ENCODE assay signal across 21 cellular contexts in genomic region chr5:158807-159447, GRCh38. TPM values are rescaled to one million over a fixed set of nuclear protein-coding genes. Genes with fewer than 3 reads are reported as not detected.
DNase-seq lines count a peak whose midpoint lies in the region; ATAC-seq and TF ChIP-seq lines count a peak whose summit lies in the region.
"Had no signal": no experiment of that assay in that cellular context is flagged by ENCODE, and none has a peak within 500 bp of the region (broad histone marks: within the 10 kb centered on the region; RNA-seq: fewer than 3 reads in every experiment).

No MANE protein-coding gene starts in this region.

- DNase-seq in Caco-2 (no peak), brain microvascular endothelial cell (no peak), posterior vena cava (ENCODE audit: low spot score) (peak; percentile 30), germinal center (ENCODE audit: low spot score) (no peak)
- no peak for DNase-seq in CD4-positive, alpha-beta memory T cell
- DNase-seq: activated CD4-positive, alpha-beta T cell treated with anti-CD3 and anti-CD28 coated beads for 1 hour; activated T-cell treated with anti-CD3 and anti-CD28 coated beads, Interleukin-2, amount 50 U/mL, for 72 hours; immature natural killer cell; left ventricle myocardium inferior; NCI-H1417 treated with DMSO at 0.1 percent for 48 hours; NCI-H774; stimulated activated CD4-positive, alpha-beta T cell treated with anti-CD3 and anti-CD28 coated beads, Interleukin-1b, Interleukin-23, amount 100 ng/mL, for 48 hours; SW 1271 had no signal

- no peaks in the 10 kb centered on the region for H3K4me1 Mint-ChIP-seq in Caco-2 (ENCODE audit: low read depth, unreplicated experiment)
- no peaks in the 10 kb centered on the region for H3K4me1 Mint-ChIP-seq in CD4-positive, alpha-beta memory T cell
- H3K4me1 Mint-ChIP-seq: immature natural killer cell had no signal

- no peak for ATAC-seq in GM21576 (IDR thresholded peaks at IDR 0.05; ENCODE audit: unreplicated experiment)
- ATAC-seq: activated naive CD4-positive, alpha-beta T cell treated with anti-CD3 and anti-CD28 coated beads, Interleukin-2, amount 50 U/mL, for 72 hours; activated T-cell treated with anti-CD3 and anti-CD28 coated beads, Interleukin-2, amount 50 U/mL, for 72 hours had no signal

- H3K4me1 ChIP-seq in Caco-2 = no peaks in the 10 kb centered on the region
- no peaks in the 10 kb centered on the region for H3K4me1 ChIP-seq in HEK293 (ENCODE audit: control insufficient read depth, insufficient read depth, low read length)
- no peaks in the 10 kb centered on the region for H3K4me1 ChIP-seq in CD4-positive, alpha-beta memory T cell (ENCODE audit: insufficient read depth, low read length)
- H3K4me1 ChIP-seq: left ventricle myocardium inferior, prostate gland, suprapubic skin had no signal

- H3K27me3 ChIP-seq in Caco-2 (replicated peaks; ENCODE audit: control insufficient read depth, insufficient read depth, low read length) (no peaks in the 10 kb centered on the region), brain microvascular endothelial cell (replicated peaks) (no peaks in the 10 kb centered on the region)
- no peaks in the 10 kb centered on the region for H3K27me3 ChIP-seq in CD4-positive, alpha-beta memory T cell (ENCODE audit: insufficient read depth, low read length)

- H3K27ac ChIP-seq in HEK293 (ENCODE audit: extremely low read depth, low read depth, low read length) = no peak overlapping the region
- peak overlapping the region; percentile 78 for H3K27ac ChIP-seq in brain microvascular endothelial cell
- H3K27ac ChIP-seq in CD4-positive, alpha-beta memory T cell (ENCODE audit: low read depth, low read length) = no peak overlapping the region
- H3K27ac ChIP-seq: left ventricle myocardium inferior, prostate gland, suprapubic skin had no signal

- POLR2A ChIA-PET in Caco-2 (lab: Charles Lee) (no interaction called here), HEK293 (lab: Yijun Ruan, JAX) (no interaction called here)
- POLR2A ChIA-PET in CD4-positive, alpha-beta memory T cell (lab: Charles Lee; ENCODE audit: partially characterized antibody) = no interaction called here

- CTCF ChIA-PET in Caco-2 (lab: Charles Lee) (no interaction called here), HEK293 (lab: Yijun Ruan, JAX) (no interaction called here)
- CTCF ChIA-PET in CD4-positive, alpha-beta memory T cell (lab: Charles Lee; ENCODE audit: partially characterized antibody) = no interaction called here

- H3K4me3 ChIP-seq in Caco-2 (ENCODE audit: low read depth, low read length) = no peak overlapping the region
- no peak overlapping the region for H3K4me3 ChIP-seq in HEK293 (ENCODE audit: low read depth, low read length)
- no peak overlapping the region for H3K4me3 ChIP-seq in brain microvascular endothelial cell (ENCODE audit: low read depth, low read length)
- no peak overlapping the region for H3K4me3 ChIP-seq in CD4-positive, alpha-beta memory T cell (ENCODE audit: low read length in 2 of 2)
- H3K4me3 ChIP-seq: left ventricle myocardium inferior, prostate gland, suprapubic skin had no signal

- no peaks in the 10 kb centered on the region for H3K27me3 Mint-ChIP-seq in Caco-2 (ENCODE audit: insufficient read depth, unreplicated experiment)
- H3K27me3 Mint-ChIP-seq in CD4-positive, alpha-beta memory T cell = peaks cover 10 to 15% of the 10 kb centered on the region in 2 donors

- H3K27ac Mint-ChIP-seq in Caco-2 (ENCODE audit: unreplicated experiment) = peak overlapping the region; percentile 45
- H3K27ac Mint-ChIP-seq in CD4-positive, alpha-beta memory T cell = no peak overlapping the region
- H3K27ac Mint-ChIP-seq: activated T-cell treated with anti-CD3 and anti-CD28 coated beads, Interleukin-2, amount 50 U/mL, for 72 hours; immature natural killer cell had no signal

- no TSS peak for BruUV-seq in Caco-2 (replicated peaks; lab: Mats Ljungman, UMichigan)

- H3K4me3 Mint-ChIP-seq in Caco-2 (ENCODE audit: unreplicated experiment) = no peak overlapping the region
- no peak overlapping the region for H3K4me3 Mint-ChIP-seq in CD4-positive, alpha-beta memory T cell
- H3K4me3 Mint-ChIP-seq: activated T-cell treated with anti-CD3 and anti-CD28 coated beads, Interleukin-2, amount 50 U/mL, for 72 hours; immature natural killer cell had no signal

- TF ChIP-seq CTCF in Caco-2 (IDR thresholded peaks at IDR 0.05; ENCODE audit: insufficient read depth in 1 of 2, low read depth in 1 of 2, low read length in 1 of 2, severe bottlenecking in 1 of 2, unreplicated experiment in 1 of 2) (no peak), HEK293 (tag by site-specific recombination; IDR thresholded peaks at IDR 0.05) (no peak), brain microvascular endothelial cell (IDR thresholded peaks at IDR 0.05; ENCODE audit: low read depth, low read length, missing control alignments) (no peak)

- no peaks in the 10 kb centered on the region for H3K9me3 Mint-ChIP-seq in Caco-2 (ENCODE audit: unreplicated experiment)
- H3K9me3 Mint-ChIP-seq in CD4-positive, alpha-beta memory T cell = peaks cover 0 to 2% (median 0%) of the 10 kb centered on the region in 8 donors
- H3K9me3 Mint-ChIP-seq: activated naive CD4-positive, alpha-beta T cell treated with anti-CD3 and anti-CD28 coated beads, Interleukin-2, amount 50 U/mL, for 72 hours; activated T-cell treated with anti-CD3 and anti-CD28 coated beads, Interleukin-2, amount 50 U/mL, for 72 hours; immature natural killer cell; nephron had no signal

- H3K9me3 ChIP-seq in Caco-2 (no peaks in the 10 kb centered on the region), HEK293 (ENCODE audit: control insufficient read depth, insufficient read depth, low read depth, low read length) (no peaks in the 10 kb centered on the region)
- no peaks in the 10 kb centered on the region for H3K9me3 ChIP-seq in CD4-positive, alpha-beta memory T cell (ENCODE audit: control insufficient read depth in 1 of 2, low read length in 2 of 2)
- H3K9me3 ChIP-seq: left ventricle myocardium inferior, prostate gland, suprapubic skin had no signal

- intact Hi-C loops in Caco-2 (cut with micrococcal nuclease; ENCODE audit: unreplicated experiment) = no loop called here
- intact Hi-C loops in posterior vena cava (cut with DNase I) = no loop called here
- intact Hi-C loops in CD4-positive, alpha-beta memory T cell (cut with micrococcal nuclease) = no loop called here

- in situ Hi-C loops in brain microvascular endothelial cell (cut with HindIII; ENCODE audit: low pct_ligation_motif_present, low sequenced_read_pairs) = no loop called here

- H3K36me3 ChIP-seq in Caco-2 (ENCODE audit: control insufficient read depth, insufficient read depth, low read length) (no peaks in the 10 kb centered on the region; the same call in 1 of the 2 replicates), HEK293 (ENCODE audit: control insufficient read depth in 2 of 2, insufficient read depth in 1 of 2, low read length in 2 of 2) (peaks cover 0 to 3% of the 10 kb centered on the region in 2 experiments; a peak in 2 of 3 replicates), brain microvascular endothelial cell (replicated peaks) (no peaks in the 10 kb centered on the region)
- H3K36me3 ChIP-seq in CD4-positive, alpha-beta memory T cell (ENCODE audit: insufficient read depth, low read length) = no peaks in the 10 kb centered on the region
- H3K36me3 ChIP-seq: left ventricle myocardium inferior, prostate gland, suprapubic skin had no signal

- peaks cover 52% of the 10 kb centered on the region for H3K36me3 Mint-ChIP-seq in Caco-2 (ENCODE audit: insufficient read depth, unreplicated experiment)
- H3K36me3 Mint-ChIP-seq in CD4-positive, alpha-beta memory T cell = no peaks in the 10 kb centered on the region
- H3K36me3 Mint-ChIP-seq: activated naive CD4-positive, alpha-beta T cell treated with anti-CD3 and anti-CD28 coated beads, Interleukin-2, amount 50 U/mL, for 72 hours; immature natural killer cell had no signal

TF ChIP-seq in HEK293, 187 proteins besides CTCF, POLR2A, EP300 and RAD21 (continues in another document):
- TF ChIP-seq ZEB2 (tag by site-specific recombination; IDR thresholded peaks at IDR 0.05) (peak; percentile 75), ZXDB (tag by site-specific recombination; IDR thresholded peaks at IDR 0.05) (no peak), EGR2 (tag by site-specific recombination; IDR thresholded peaks at IDR 0.05; ENCODE audit: low read depth) (no peak)

RNA-seq across cellular contexts. Expression of gene LRRC14B, which starts 32.4 kb away (rescaled TPM):
- not detected in 2 replicates for total RNA-seq in Caco-2 (2022)
- not detected for total RNA-seq in posterior vena cava
- total RNA-seq in CD4-positive, alpha-beta memory T cell = not detected
- under 1 TPM in 1 of 2 donors, not detected in 1; 0.15 TPM for polyA plus RNA-seq in CD4-positive, alpha-beta memory T cell
- total RNA-seq: activated T-cell treated with anti-CD3 and anti-CD28 coated beads, Interleukin-2, amount 50 U/mL, for 72 hours; aorta; epithelial cell of proximal tubule; suprapubic skin had no signal
- polyA plus RNA-seq: aorta, immature natural killer cell had no signal

RNA-seq across cellular contexts. Expression of gene CCDC127, which starts 59.0 kb away (rescaled TPM):
- 10.5 TPM in 2 replicates for total RNA-seq in Caco-2 (2022)
- 1 to 10 TPM; 5.8 to 6.9 TPM for total RNA-seq in posterior vena cava
- total RNA-seq in CD4-positive, alpha-beta memory T cell = 1 to 10 TPM; 6.7 to 7.7 TPM
- 1 to 10 TPM; 2.9 to 5.1 TPM for polyA plus RNA-seq in CD4-positive, alpha-beta memory T cell

RNA-seq across cellular contexts. Expression of gene SDHA, which starts 59.2 kb away (rescaled TPM):
- total RNA-seq in Caco-2 (2022) (140 and 157 TPM in 2 replicates), posterior vena cava (10 to 100 TPM; 75.2 to 80.7 TPM)
- 100 to 1,000 TPM; 131 to 136 TPM for total RNA-seq in CD4-positive, alpha-beta memory T cell
- polyA plus RNA-seq in CD4-positive, alpha-beta memory T cell = 100 to 1,000 TPM; 214 to 240 TPM
